1 cellular context compared by ENCODE assay signal in genomic region chr7:135076882-135077281, GRCh38.
TF ChIP-seq lines count a peak whose summit lies in the region.

No MANE protein-coding gene starts in this region.

TF ChIP-seq in GM23338, 12 proteins besides CTCF, POLR2A, EP300 and RAD21 (continued from another document):
- TF ChIP-seq POLR2AphosphoS5 (IDR thresholded peaks at IDR 0.05; ENCODE audit: low read depth) (no peak), NANOG (IDR thresholded peaks at IDR 0.05; ENCODE audit: borderline replicate concordance) (no peak), STAT1 (IDR thresholded peaks at IDR 0.05; ENCODE audit: unreplicated experiment) (no peak), ZNF331 (CRISPR knock-in tag; IDR thresholded peaks at IDR 0.05; ENCODE audit: low read depth) (no peak), EZH2 (IDR thresholded peaks at IDR 0.05; ENCODE audit: low read depth, unreplicated experiment) (no peak), EZH2phosphoT487 (IDR thresholded peaks at IDR 0.05; ENCODE audit: unreplicated experiment) (no peak), JUNB (IDR thresholded peaks at IDR 0.05; ENCODE audit: unreplicated experiment) (no peak), CREB1 (CRISPR knock-in tag; IDR thresholded peaks at IDR 0.05; ENCODE audit: low read depth) (no peak), ZNF462 (CRISPR knock-in tag; IDR thresholded peaks at IDR 0.05) (no peak)
- TF ChIP-seq, protein P1, sequence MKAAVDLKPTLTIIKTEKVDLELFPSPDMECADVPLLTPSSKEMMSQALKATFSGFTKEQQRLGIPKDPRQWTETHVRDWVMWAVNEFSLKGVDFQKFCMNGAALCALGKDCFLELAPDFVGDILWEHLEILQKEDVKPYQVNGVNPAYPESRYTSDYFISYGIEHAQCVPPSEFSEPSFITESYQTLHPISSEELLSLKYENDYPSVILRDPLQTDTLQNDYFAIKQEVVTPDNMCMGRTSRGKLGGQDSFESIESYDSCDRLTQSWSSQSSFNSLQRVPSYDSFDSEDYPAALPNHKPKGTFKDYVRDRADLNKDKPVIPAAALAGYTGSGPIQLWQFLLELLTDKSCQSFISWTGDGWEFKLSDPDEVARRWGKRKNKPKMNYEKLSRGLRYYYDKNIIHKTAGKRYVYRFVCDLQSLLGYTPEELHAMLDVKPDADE (IDR thresholded peaks at IDR 0.05): no peak
